Comparison of ENCODE assay signal across 13 cellular contexts in the genomic region with DNA sequence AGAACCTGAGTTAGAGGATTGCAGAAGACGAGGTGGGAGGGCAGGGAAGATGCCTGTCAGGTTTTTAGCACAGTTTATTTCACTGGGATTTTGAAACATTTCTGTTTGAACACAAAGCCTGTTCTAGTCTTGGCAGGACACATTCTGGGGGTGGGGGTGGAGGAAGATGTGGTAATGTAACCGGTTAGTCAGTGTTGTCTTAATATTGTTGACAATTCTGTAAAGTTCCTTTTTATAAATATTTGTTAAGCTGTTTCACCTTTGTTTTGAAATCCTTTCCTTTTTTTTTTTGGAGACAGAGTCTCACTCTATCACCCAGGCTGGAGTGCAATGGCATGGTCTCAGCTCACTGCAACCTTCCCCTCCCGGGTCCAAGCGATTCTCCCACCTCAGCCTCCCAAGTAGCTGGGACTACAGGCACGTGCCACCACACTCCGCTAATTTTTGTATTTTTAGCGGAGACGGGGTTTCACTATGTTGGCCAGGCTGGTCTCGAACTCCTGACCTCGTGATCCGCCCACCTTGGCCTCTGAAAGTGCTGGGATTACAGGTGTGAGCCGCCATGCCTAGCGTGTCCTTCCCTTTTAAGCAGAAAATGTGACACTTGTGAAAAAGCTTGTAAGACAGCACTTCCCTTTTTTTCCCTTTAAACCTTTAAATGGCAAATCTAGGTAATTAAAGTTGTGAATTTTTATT. TPM values are rescaled to one million over a fixed set of nuclear protein-coding genes. Genes with fewer than 3 reads are reported as not detected.
A peak's percentile ranks its signal among the peaks of the same experiment; 100 is the strongest.
DNase-seq lines count a peak whose midpoint lies in the region; ATAC-seq and TF ChIP-seq lines count a peak whose summit lies in the region.
"Had no signal": no experiment of that assay in that cellular context is flagged by ENCODE, and none has a peak within 500 bp of the region (broad histone marks: within the 10 kb centered on the region; RNA-seq: fewer than 3 reads in every experiment).

No MANE protein-coding gene starts in this region.

- no peaks in the 10 kb centered on the region for H3K9me3 ChIP-seq in left ventricle myocardium inferior (replicated peaks)
- no peaks in the 10 kb centered on the region for H3K9me3 ChIP-seq in right lobe of liver
- H3K9me3 ChIP-seq: ascending aorta, tibial artery had no signal

- TF ChIP-seq POLR2A in right lobe of liver (IDR thresholded peaks at IDR 0.05) = no peak

- in situ Hi-C loops in T47D (cut with HindIII; ENCODE audit: low pct_unique_long_range_greater_than_20kb, low sequenced_read_pairs) = no loop called here

- no peak for DNase-seq in left ventricle myocardium inferior
- DNase-seq in Right ventricle myocardium superior = no peak
- DNase-seq in T47D (ENCODE audit: low read depth in 1 of 2, low spot score in 1 of 2) = peak; percentile 29 to 81
- peak in 2 of 3 donors; percentile 43 to 85 for DNase-seq in right lobe of liver
- peak; percentile 63 for DNase-seq in ureter (ENCODE audit: low spot score)
- no peak for DNase-seq in kidney tubule cell (ENCODE audit: low spot score)
- no peak for DNase-seq in left colon
- DNase-seq: activated T-cell treated with anti-CD3 and anti-CD28 coated beads for 4 hours, NCI-H2171 treated with DMSO at 0.1 percent for 48 hours, tibial artery had no signal

- H3K4me1 ChIP-seq in left ventricle myocardium inferior = no peaks in the 10 kb centered on the region
- H3K4me1 ChIP-seq in right lobe of liver = peaks cover 0 to 32% (median 14%) of the 10 kb centered on the region in 4 donors
- H3K4me1 ChIP-seq: ascending aorta, tibial artery had no signal

- H3K27ac ChIP-seq in left ventricle myocardium inferior (replicated peaks) (peak overlapping the region; percentile 40), right lobe of liver (peak overlapping the region; percentile 56 to 70 (median 57))
- H3K27ac ChIP-seq: ascending aorta, KMS-11 had no signal

- TF ChIP-seq CTCF in left ventricle myocardium inferior (IDR thresholded peaks at IDR 0.05; ENCODE audit: borderline replicate concordance) = no peak
- no peak for TF ChIP-seq CTCF in right lobe of liver (IDR thresholded peaks at IDR 0.05)

- 34% methylated on average over 9 of the region's 13 CpGs for WGBS in right lobe of liver (ENCODE audit: insufficient coverage, low coverage, low lambda C conversion rate, missing lambda C conversion rate)

- H3K27me3 ChIP-seq in left ventricle myocardium inferior (ENCODE audit: low read depth) (no peaks in the 10 kb centered on the region), right lobe of liver (no peaks in the 10 kb centered on the region)
- H3K27me3 ChIP-seq: ascending aorta, tibial artery had no signal

- ATAC-seq in Right ventricle myocardium superior (ENCODE audit: poor library complexity) (no peak), right lobe of liver (peak; percentile 83 to 93 (median 86)), HG03045 (IDR thresholded peaks at IDR 0.05; ENCODE audit: unreplicated experiment) (no peak), left colon (no peak)

- peaks cover 41% of the 10 kb centered on the region for H3K36me3 ChIP-seq in left ventricle myocardium inferior
- H3K36me3 ChIP-seq in right lobe of liver = no peaks in the 10 kb centered on the region

- H3K4me3 ChIP-seq in left ventricle myocardium inferior (no peak overlapping the region), right lobe of liver (no peak overlapping the region)
- H3K4me3 ChIP-seq: ascending aorta, tibial artery had no signal

- intact Hi-C loops in left ventricle myocardium inferior (cut with micrococcal nuclease) (no loop called here), Right ventricle myocardium superior (cut with DNase I) (no loop called here), right lobe of liver (cut with DNase I) (no loop called here), left colon (cut with DNase I, micrococcal nuclease) (no loop called here)

RNA-seq across cellular contexts. Expression of a gene that starts 20.2 kb away (rescaled TPM):
- total RNA-seq in left ventricle myocardium inferior (4.6 TPM), Right ventricle myocardium superior (5.1 TPM), right lobe of liver (10 to 100 TPM in 3 of 6 experiments, 1 to 10 TPM in 3; 6.8 to 10.6 (median 9.6) TPM), ureter (35.0 TPM), left colon (10 to 100 TPM; 16.5 to 18.7 TPM)

Comparison
In these comparisons a context has a peak if more than half of its experiments do, and no peak if none do; other contexts are left out.
1. DNase-seq: peak in T47D (2 of 2), right lobe of liver (2 of 3) and ureter (single experiment); none in left ventricle myocardium inferior (single experiment), Right ventricle myocardium superior (single experiment), kidney tubule cell (single experiment) and left colon (0 of 2).
2. ATAC-seq: peak in right lobe of liver (4 of 4); none in Right ventricle myocardium superior (single experiment), HG03045 (single experiment) and left colon (single experiment).